In the genomic region with DNA sequence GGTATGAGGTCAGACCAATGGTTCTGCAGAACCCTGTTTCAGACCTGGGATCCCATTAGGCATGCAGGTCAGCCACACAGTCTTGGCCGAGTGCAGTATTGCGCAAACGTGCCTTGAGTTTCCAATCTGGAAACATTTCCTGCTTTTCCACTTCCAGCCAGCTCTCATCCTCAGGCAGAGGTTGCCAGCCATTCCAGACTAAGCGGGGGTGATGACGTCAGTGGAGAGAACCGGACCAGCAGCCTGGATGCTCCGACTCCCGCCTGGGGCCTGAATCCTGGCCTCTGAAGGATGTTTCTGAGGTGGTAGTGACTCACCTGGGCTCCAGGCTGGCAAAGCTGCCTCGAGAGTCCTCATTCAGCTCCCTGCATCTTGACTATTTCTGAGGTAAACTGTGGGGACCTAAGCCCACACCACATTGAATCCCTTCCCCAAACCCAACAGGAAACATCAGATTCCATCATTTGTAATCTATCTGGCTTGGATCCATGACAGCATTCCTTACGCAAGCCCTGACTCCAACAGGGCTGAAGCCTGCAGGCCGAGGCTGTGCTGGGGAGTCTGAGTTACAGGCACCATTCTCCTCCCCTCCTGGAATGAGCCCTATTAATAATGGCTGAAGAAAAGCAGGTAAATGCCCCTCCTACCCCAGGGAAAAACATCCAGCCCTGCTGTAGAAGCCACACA, we compare ENCODE assay signal across 8 cellular contexts.
DNase-seq lines count a peak whose midpoint lies in the region; ATAC-seq and TF ChIP-seq lines count a peak whose summit lies in the region.

No MANE protein-coding gene starts in this region.

- peak overlapping the region; percentile 40 for H3K4me2 ChIP-seq in SK-N-SH

- H3K4me3 ChIP-seq in SK-N-SH (ENCODE audit: low read depth in 2 of 2, low read length in 1 of 2) = no peak overlapping the region
- H3K4me3 ChIP-seq in prostate gland = no peak overlapping the region

- intact Hi-C loops in prostate gland (cut with DNase I) = no loop called here
- intact Hi-C loops in activated naive CD4-positive, alpha-beta T cell treated with anti-CD3 and anti-CD28 coated beads for 36 hours (cut with micrococcal nuclease) = no loop called here

- peak in 1 of 2 experiments; percentile 35; a peak in 1 of 4 replicates for TF ChIP-seq EP300 in SK-N-SH (IDR thresholded peaks at IDR 0.05; ENCODE audit: borderline replicate concordance in 1 of 2, low read depth in 1 of 2, low read length in 1 of 2)

- WGBS in SK-N-SH (ENCODE audit: low lambda C conversion rate) = 22% methylated on average over 6 of the region's 11 CpGs
- 17% methylated on average over 11 of the region's 11 CpGs for WGBS in prostate gland

- H3K36me3 ChIP-seq in SK-N-SH (replicated peaks in 1 of 2; ENCODE audit: control insufficient read depth in 1 of 2, insufficient read depth in 2 of 2, low read length in 1 of 2) (no peaks in the 10 kb centered on the region), prostate gland (no peaks in the 10 kb centered on the region)

- no peaks in the 10 kb centered on the region for H3K36me3 Mint-ChIP-seq in activated naive CD4-positive, alpha-beta T cell treated with anti-CD3 and anti-CD28 coated beads for 36 hours (ENCODE audit: low read depth)

- POLR2A ChIA-PET in SK-N-SH (lab: Yijun Ruan, JAX) (interaction anchor here (0.6 kb wide), 1 partner anchor 340 kb away, joined by 3 read pairs; no protein-coding TSS in a partner anchor), HEK293T (lab: Yijun Ruan, JAX) (no interaction called here)

- peak overlapping the region; percentile 54; the same call in 1 of the 2 replicates for H2AFZ ChIP-seq in SK-N-SH (ENCODE audit: low read depth)

- peak overlapping the region; percentile 2; the same call in 1 of the 2 replicates for H3K9ac ChIP-seq in SK-N-SH

- H3K27me3 ChIP-seq in SK-N-SH (ENCODE audit: insufficient read depth) = no peaks in the 10 kb centered on the region
- H3K27me3 ChIP-seq in prostate gland (replicated peaks; ENCODE audit: insufficient read depth) = no peaks in the 10 kb centered on the region

- H3K27ac Mint-ChIP-seq in activated naive CD4-positive, alpha-beta T cell treated with anti-CD3 and anti-CD28 coated beads for 36 hours = no peak overlapping the region

- no peaks in the 10 kb centered on the region for H3K9me3 Mint-ChIP-seq in activated naive CD4-positive, alpha-beta T cell treated with anti-CD3 and anti-CD28 coated beads for 36 hours

- no peak overlapping the region for H3K4me3 Mint-ChIP-seq in activated naive CD4-positive, alpha-beta T cell treated with anti-CD3 and anti-CD28 coated beads for 36 hours

- H3K9me3 ChIP-seq in SK-N-SH = no peaks in the 10 kb centered on the region
- no peaks in the 10 kb centered on the region for H3K9me3 ChIP-seq in prostate gland

- no peaks in the 10 kb centered on the region for H3K9me2 ChIP-seq in SK-N-SH

- no peaks in the 10 kb centered on the region for H3K79me2 ChIP-seq in SK-N-SH (ENCODE audit: insufficient read depth)

- TF ChIP-seq POLR2A in prostate gland (IDR thresholded peaks at IDR 0.05) = no peak

- H3K4me1 Mint-ChIP-seq in activated naive CD4-positive, alpha-beta T cell treated with anti-CD3 and anti-CD28 coated beads for 36 hours (ENCODE audit: low read depth) = peaks cover 3% of the 10 kb centered on the region

- no peaks in the 10 kb centered on the region for H4K20me1 ChIP-seq in SK-N-SH (ENCODE audit: insufficient read depth)

- DNase-seq in DMS53 (lab: John Stamatoyannopoulos, UW) (peak; percentile 97), SK-N-SH (peak; percentile 56), glomerular visceral epithelial cell (ENCODE audit: extremely low spot score) (peak; percentile 95), prostate gland (ENCODE audit: low spot score) (peak; percentile 98), NCI-H1092 treated with DMSO at 0.1 percent for 48 hours (lab: John Stamatoyannopoulos, UW) (no peak), HEK293T (ENCODE audit: extremely low spot score) (no peak)
- DNase-seq in activated naive CD4-positive, alpha-beta T cell treated with anti-CD3 and anti-CD28 coated beads for 36 hours = no peak

- peaks cover 21 to 39% of the 10 kb centered on the region in 2 experiments for H3K4me1 ChIP-seq in SK-N-SH (ENCODE audit: control insufficient read depth in 1 of 2, insufficient read depth in 2 of 2, low read depth in 1 of 2, low read length in 1 of 2)
- peaks cover 3% of the 10 kb centered on the region for H3K4me1 ChIP-seq in prostate gland (replicated peaks)

- CTCF ChIA-PET in SK-N-SH (lab: Yijun Ruan, JAX) (interaction anchor here (1.7 to 2.4 kb wide), 2 partner anchors 83 to 101 kb away, joined by 4 to 9 read pairs; partner anchors contain the start of gene ABTB2), HEK293T (lab: Yijun Ruan, JAX) (interaction anchor here (0.6 kb wide), 1 partner anchor 380 kb away, joined by 11 read pairs; no protein-coding TSS in a partner anchor)
- CTCF ChIA-PET in activated naive CD4-positive, alpha-beta T cell treated with anti-CD3 and anti-CD28 coated beads for 36 hours (lab: Charles Lee) = no interaction called here

- no peak for TF ChIP-seq CTCF in SK-N-SH (IDR thresholded peaks at IDR 0.05)
- TF ChIP-seq CTCF in prostate gland (IDR thresholded peaks at IDR 0.05) = no peak

- H3K27ac ChIP-seq in SK-N-SH (ENCODE audit: low read depth in 2 of 2, low read length in 1 of 2) (peak overlapping the region; percentile 74), prostate gland (peak overlapping the region; percentile 76 to 77)

- H3K27me3 Mint-ChIP-seq in activated naive CD4-positive, alpha-beta T cell treated with anti-CD3 and anti-CD28 coated beads for 36 hours (ENCODE audit: low read depth) = peaks cover 2% of the 10 kb centered on the region

- ATAC-seq in HG02759 (IDR thresholded peaks at IDR 0.05; ENCODE audit: unreplicated experiment) = no peak

- no peak for TF ChIP-seq RAD21 in SK-N-SH (IDR thresholded peaks at IDR 0.05; ENCODE audit: low read length)

- peaks cover 5% of the 10 kb centered on the region for H3F3A ChIP-seq in SK-N-SH (replicated peaks; ENCODE audit: insufficient read depth)

TF ChIP-seq in SK-N-SH, 30 proteins besides CTCF, POLR2A, EP300 and RAD21 (continues in another document):
- TF ChIP-seq MAX (IDR thresholded peaks at IDR 0.05; ENCODE audit: low read depth) = peak; percentile 47; the same call in 1 of the 2 replicates
- no peak for TF ChIP-seq EZH2phosphoT487 (IDR thresholded peaks at IDR 0.05; ENCODE audit: borderline replicate concordance, low read depth)
- no peak for TF ChIP-seq SIN3A (IDR thresholded peaks at IDR 0.05; ENCODE audit: borderline replicate concordance, low read depth, low read length)
- no peak for TF ChIP-seq FOXM1 (IDR thresholded peaks at IDR 0.05; ENCODE audit: low read depth)

TF ChIP-seq in HEK293T, 16 proteins besides CTCF, POLR2A, EP300 and RAD21:
- TF ChIP-seq SUZ12 (IDR thresholded peaks at IDR 0.05) = no peak
- no peak for TF ChIP-seq L3MBTL2 (conservative IDR thresholded peaks at IDR 0.05)
- TF ChIP-seq, protein P1, sequence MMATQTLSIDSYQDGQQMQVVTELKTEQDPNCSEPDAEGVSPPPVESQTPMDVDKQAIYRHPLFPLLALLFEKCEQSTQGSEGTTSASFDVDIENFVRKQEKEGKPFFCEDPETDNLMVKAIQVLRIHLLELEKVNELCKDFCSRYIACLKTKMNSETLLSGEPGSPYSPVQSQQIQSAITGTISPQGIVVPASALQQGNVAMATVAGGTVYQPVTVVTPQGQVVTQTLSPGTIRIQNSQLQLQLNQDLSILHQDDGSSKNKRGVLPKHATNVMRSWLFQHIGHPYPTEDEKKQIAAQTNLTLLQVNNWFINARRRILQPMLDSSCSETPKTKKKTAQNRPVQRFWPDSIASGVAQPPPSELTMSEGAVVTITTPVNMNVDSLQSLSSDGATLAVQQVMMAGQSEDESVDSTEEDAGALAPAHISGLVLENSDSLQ (IDR thresholded peaks at IDR 0.05) = no peak

Comparison
In these comparisons a context has a peak if more than half of its experiments do, and no peak if none do; other contexts are left out.
1. DNase-seq: peak in DMS53 (single experiment), SK-N-SH (single experiment), glomerular visceral epithelial cell (single experiment) and prostate gland (single experiment); none in NCI-H1092 treated with DMSO at 0.1 percent for 48 hours (single experiment), activated naive CD4-positive, alpha-beta T cell treated with anti-CD3 and anti-CD28 coated beads for 36 hours (single experiment) and HEK293T (single experiment).